13 cellular contexts compared by ENCODE assay signal in genomic region chr3:187974857-187975257, GRCh38.
DNase-seq lines count a peak whose midpoint lies in the region; ATAC-seq, FAIRE-seq and TF ChIP-seq lines count a peak whose summit lies in the region.
"Had no signal": no experiment of that assay in that cellular context is flagged by ENCODE, and none has a peak within 500 bp of the region (broad histone marks: within the 10 kb centered on the region; RNA-seq: fewer than 3 reads in every experiment).

No MANE protein-coding gene starts in this region.

- no peaks in the 10 kb centered on the region for H3K23me2 ChIP-seq in H1 (ENCODE audit: low read depth, low read length)

- TF ChIP-seq POLR2A in H1 (IDR thresholded peaks at IDR 0.05; ENCODE audit: control extremely low read depth in 1 of 2, low read depth in 2 of 2, low read length in 2 of 2), result no peak

- no peak overlapping the region for H2BK5ac ChIP-seq in H1 (ENCODE audit: low read depth, low read length)
- H2BK5ac ChIP-seq in mesenchymal stem cell (ENCODE audit: low read depth, low read length, poor library complexity, severe bottlenecking), result no peak overlapping the region

- peaks cover 49% of the 10 kb centered on the region for H3K4me1 Mint-ChIP-seq in activated naive CD4-positive, alpha-beta T cell treated with anti-CD3 and anti-CD28 coated beads for 36 hours (ENCODE audit: low read depth)
- H3K4me1 Mint-ChIP-seq in stimulated activated naive CD8-positive, alpha-beta T cell treated with anti-CD3 and anti-CD28 coated beads, Interleukin-15, amount 100 ng/mL, for 72 hours, result peaks cover 67% of the 10 kb centered on the region

- no peak overlapping the region for H4K91ac ChIP-seq in H1 (replicated peaks; ENCODE audit: insufficient read length, low read length)
- H4K91ac ChIP-seq in mesenchymal stem cell (ENCODE audit: low read length), result no peak overlapping the region

- peak overlapping the region; percentile 82 for H3K27ac Mint-ChIP-seq in activated naive CD4-positive, alpha-beta T cell treated with anti-CD3 and anti-CD28 coated beads for 36 hours
- peak overlapping the region; percentile 81 to 94 for H3K27ac Mint-ChIP-seq in stimulated activated naive CD8-positive, alpha-beta T cell treated with anti-CD3 and anti-CD28 coated beads, Interleukin-15, amount 100 ng/mL, for 72 hours
- H3K27ac Mint-ChIP-seq: dendritic cell treated with granulocyte-macrophage colony-stimulating factor and Interleukin-4, amounts not matched to agents 40 ng/mL and 50 ng/mL, for 4 days had no signal

- H3K9me3 ChIP-seq in RWPE2 (ENCODE audit: severe bottlenecking) (no peaks in the 10 kb centered on the region), H1 (ENCODE audit: insufficient read depth in 2 of 2, low read depth in 1 of 2, low read length in 1 of 2) (peaks cover 0 to 4% of the 10 kb centered on the region in 2 experiments; a peak in 2 of 4 replicates), mesenchymal stem cell (ENCODE audit: control insufficient read depth, low read length) (no peaks in the 10 kb centered on the region)
- H3K9me3 ChIP-seq: BE2C had no signal

- H3K27ac ChIP-seq in RWPE2 (ENCODE audit: poor library complexity, severe bottlenecking), result no peak overlapping the region
- no peak overlapping the region for H3K27ac ChIP-seq in H1 (ENCODE audit: low read depth, low read length)
- no peak overlapping the region for H3K27ac ChIP-seq in mesenchymal stem cell (ENCODE audit: low read length, poor library complexity, severe bottlenecking)

- TF ChIP-seq EP300 in H1 (IDR thresholded peaks at IDR 0.05; ENCODE audit: borderline replicate concordance in 1 of 2, low read depth in 2 of 2, low read length in 2 of 2), result no peak

- CTCF ChIA-PET in activated naive CD4-positive, alpha-beta T cell treated with anti-CD3 and anti-CD28 coated beads for 36 hours (lab: Charles Lee), result interaction anchor here (0.7 to 4.6 kb wide), 8 partner anchors 10 to 235 kb away, joined by 3 to 40 read pairs (median 4); partner anchors contain the start of gene BCL6
- CTCF ChIA-PET in H1 (lab: Charles Lee; ENCODE audit: partially characterized antibody), result interaction anchor here (1.0 to 2.0 kb wide), 3 partner anchors 14 to 384 kb away, joined by 3 to 4 read pairs (median 4); no protein-coding TSS in a partner anchor

- H2AFZ ChIP-seq in H1 (ENCODE audit: low read length) (no peak overlapping the region), mesenchymal stem cell (ENCODE audit: low read depth, low read length) (no peak overlapping the region)

- H3K27me3 Mint-ChIP-seq in activated naive CD4-positive, alpha-beta T cell treated with anti-CD3 and anti-CD28 coated beads for 36 hours (ENCODE audit: low read depth), result no peaks in the 10 kb centered on the region
- H3K27me3 Mint-ChIP-seq in stimulated activated naive CD8-positive, alpha-beta T cell treated with anti-CD3 and anti-CD28 coated beads, Interleukin-15, amount 100 ng/mL, for 72 hours, result no peaks in the 10 kb centered on the region

- H3K9ac ChIP-seq in H1 (replicated peaks in 1 of 4; ENCODE audit: extremely low read depth in 1 of 4, low read depth in 3 of 4, low read length in 3 of 4) (no peak overlapping the region), mesenchymal stem cell (ENCODE audit: low read length) (no peak overlapping the region)

- FAIRE-seq in H1 (lab: Jason Lieb, UNC), result no peak

- no peaks in the 10 kb centered on the region for H4K20me1 ChIP-seq in H1 (replicated peaks in 1 of 2; ENCODE audit: control insufficient read depth in 1 of 2, insufficient read depth in 2 of 2, low read length in 2 of 2)

- H3K14ac ChIP-seq in H1 (ENCODE audit: insufficient read length) (no peak overlapping the region), mesenchymal stem cell (ENCODE audit: low read length in 2 of 2) (no peak overlapping the region)

- H3K23ac ChIP-seq in H1 (ENCODE audit: insufficient read length) (no peak overlapping the region), mesenchymal stem cell (ENCODE audit: low read length in 2 of 2) (no peak overlapping the region)

- TF ChIP-seq CTCF in RWPE2 (IDR thresholded peaks at IDR 0.05; ENCODE audit: poor library complexity, severe bottlenecking), result peak; percentile 27
- TF ChIP-seq CTCF in H1 (IDR thresholded peaks at IDR 0.05; ENCODE audit: control extremely low read depth in 1 of 3, insufficient read depth in 1 of 3, low read depth in 1 of 3, low read length in 3 of 3), result no peak

- no peaks in the 10 kb centered on the region for H3K36me3 Mint-ChIP-seq in activated naive CD4-positive, alpha-beta T cell treated with anti-CD3 and anti-CD28 coated beads for 36 hours (ENCODE audit: low read depth)

- H3K79me1 ChIP-seq in H1 (ENCODE audit: low read depth, low read length) (no peaks in the 10 kb centered on the region), mesenchymal stem cell (replicated peaks; ENCODE audit: low read length, poor library complexity, severe bottlenecking) (no peaks in the 10 kb centered on the region)

- no peak overlapping the region for H4K5ac ChIP-seq in H1 (ENCODE audit: insufficient read length, low read depth, low read length)

- H3K9me3 Mint-ChIP-seq in activated naive CD4-positive, alpha-beta T cell treated with anti-CD3 and anti-CD28 coated beads for 36 hours, result peaks cover 6% of the 10 kb centered on the region
- H3K9me3 Mint-ChIP-seq in stimulated activated naive CD8-positive, alpha-beta T cell treated with anti-CD3 and anti-CD28 coated beads, Interleukin-15, amount 100 ng/mL, for 72 hours, result peaks cover 0 to 5% of the 10 kb centered on the region in 2 donors
- H3K9me3 Mint-ChIP-seq: dendritic cell treated with granulocyte-macrophage colony-stimulating factor and Interleukin-4, amounts not matched to agents 40 ng/mL and 50 ng/mL, for 4 days had no signal

- no peak overlapping the region for H2BK20ac ChIP-seq in H1 (ENCODE audit: low read length)

- WGBS in H1 (ENCODE audit: extremely low coverage in 1 of 2, insufficient coverage in 1 of 2, insufficient read length in 1 of 2, insufficient replicate concordance in 2 of 2, low coverage in 1 of 2, low lambda C conversion rate in 2 of 2, missing lambda C conversion rate in 1 of 2), 2 experiments, result 79% methylated on average over 4 of the region's 4 CpGs; no CpG with 5 or more reads in 1 of the 2 experiments
- WGBS in mesenchymal stem cell, result 87% methylated on average over 3 of the region's 4 CpGs

- no peaks in the 10 kb centered on the region for H3K36me3 ChIP-seq in RWPE2 (ENCODE audit: low read depth)
- peaks cover 0 to 3% (median 0%) of the 10 kb centered on the region in 4 experiments; a peak in 1 of 8 replicates for H3K36me3 ChIP-seq in H1 (ENCODE audit: control insufficient read depth in 2 of 4, insufficient read depth in 4 of 4, low read length in 3 of 4)
- no peaks in the 10 kb centered on the region for H3K36me3 ChIP-seq in mesenchymal stem cell (ENCODE audit: control insufficient read depth in 1 of 2, insufficient read depth in 2 of 2, low read depth in 1 of 2, low read length in 2 of 2)
- H3K36me3 ChIP-seq: BE2C had no signal

- H2BK15ac ChIP-seq in H1 (ENCODE audit: low read length) (0 out of 2 replicates have a peak overlapping the region, but pooled peaks have one; percentile 8), mesenchymal stem cell (ENCODE audit: low read depth, poor library complexity, severe bottlenecking) (no peak overlapping the region)

- peak in 1 of 2 experiments; percentile 19; a peak in 1 of 4 replicates for TF ChIP-seq RAD21 in H1 (IDR thresholded peaks at IDR 0.05 in 1 of 2, conservative IDR thresholded peaks at IDR 0.05 in 1 of 2; ENCODE audit: low read depth in 2 of 2, low read length in 2 of 2)

- H3K4me3 ChIP-seq in RWPE2 (ENCODE audit: severe bottlenecking) (no peak overlapping the region), H1 (ENCODE audit: extremely low read depth in 1 of 4, insufficient read depth in 2 of 4, low read depth in 3 of 4, low read length in 4 of 4) (no peak overlapping the region), mesenchymal stem cell (ENCODE audit: insufficient read depth in 1 of 2, low read depth in 1 of 2, low read length in 2 of 2) (no peak overlapping the region)

- H3K27me3 ChIP-seq in RWPE2 (ENCODE audit: insufficient read depth, poor library complexity, severe bottlenecking) (no peaks in the 10 kb centered on the region), H1 (replicated peaks in 1 of 4; ENCODE audit: control insufficient read depth in 3 of 4, extremely low read depth in 1 of 4, insufficient read depth in 3 of 4, low read length in 3 of 4) (no peaks in the 10 kb centered on the region), mesenchymal stem cell (ENCODE audit: control insufficient read depth in 1 of 2, insufficient read depth in 1 of 2, low read length in 2 of 2) (no peaks in the 10 kb centered on the region)
- H3K27me3 ChIP-seq: BE2C had no signal

- no peaks in the 10 kb centered on the region for H3K79me2 ChIP-seq in H1 (ENCODE audit: control insufficient read depth in 1 of 2, insufficient read depth in 2 of 2, low read length in 2 of 2)

- H2AK5ac ChIP-seq in H1 (ENCODE audit: low read depth, low read length), result no peak overlapping the region
- no peak overlapping the region for H2AK5ac ChIP-seq in mesenchymal stem cell (ENCODE audit: low read length, severe bottlenecking)

- no peak for DNase-seq in activated naive CD4-positive, alpha-beta T cell treated with anti-CD3 and anti-CD28 coated beads for 36 hours
- DNase-seq in activated naive CD4-positive, alpha-beta T cell treated with Interleukin-2 at 50 U/mL for 16 hours, result no peak
- DNase-seq in RWPE2 (ENCODE audit: low spot score) (no peak), H1 (ENCODE audit: low read depth in 1 of 2, low spot score in 2 of 2) (no peak), SW 1271 (lab: John Stamatoyannopoulos, UW) (no peak), LoVo (ENCODE audit: low spot score) (no peak), mesenchymal stem cell (no peak)
- no peak for DNase-seq in stimulated activated naive CD8-positive, alpha-beta T cell treated with anti-CD3 and anti-CD28 coated beads, Interleukin-15, amount 100 ng/mL, for 72 hours
- DNase-seq: BE2C, NCI-H1105 treated with DMSO at 0.1 percent for 48 hours, RPMI8226, substantia nigra had no signal

- intact Hi-C loops in activated naive CD4-positive, alpha-beta T cell treated with anti-CD3 and anti-CD28 coated beads for 36 hours (cut with micrococcal nuclease), result loop anchor here (1.0 to 10.0 kb wide), 13 partner anchors 52 to 1157 kb away; partner anchors contain the start of gene LPP

- ATAC-seq in RWPE2 (ENCODE audit: low read depth), result no peak
- peak; percentile 70 for ATAC-seq in stimulated activated naive CD8-positive, alpha-beta T cell treated with anti-CD3 and anti-CD28 coated beads, Interleukin-15, amount 100 ng/mL, for 72 hours

- H3K4me1 ChIP-seq in RWPE2 (ENCODE audit: insufficient read depth, poor library complexity, severe bottlenecking) (no peaks in the 10 kb centered on the region), H1 (replicated peaks in 1 of 4; ENCODE audit: control insufficient read depth in 3 of 4, insufficient read depth in 4 of 4, low read length in 3 of 4) (no peaks in the 10 kb centered on the region), mesenchymal stem cell (ENCODE audit: control insufficient read depth, insufficient read depth, low read depth, low read length) (peaks cover 6% of the 10 kb centered on the region)
- H3K4me1 ChIP-seq: BE2C had no signal

- H3K4ac ChIP-seq in H1 (replicated peaks; ENCODE audit: insufficient read length, low read depth, low read length), result no peak overlapping the region
- H3K4ac ChIP-seq in mesenchymal stem cell (ENCODE audit: low read depth in 1 of 2, low read length in 2 of 2), result no peak overlapping the region

- H3K56ac ChIP-seq in H1 (replicated peaks; ENCODE audit: insufficient read length, low read depth, low read length), result no peak overlapping the region

- H3K4me2 ChIP-seq in H1 (ENCODE audit: insufficient read depth in 1 of 2, low read depth in 2 of 2, low read length in 2 of 2) (no peak overlapping the region), mesenchymal stem cell (ENCODE audit: low read length, poor library complexity, severe bottlenecking) (no peak overlapping the region)

- H2BK120ac ChIP-seq in H1 (replicated peaks; ENCODE audit: low read depth, low read length) (no peak overlapping the region), mesenchymal stem cell (ENCODE audit: low read depth, low read length) (no peak overlapping the region)

- POLR2A ChIA-PET in H1 (lab: Charles Lee; ENCODE audit: partially characterized antibody), result no interaction called here

- H4K8ac ChIP-seq in H1 (ENCODE audit: extremely low read depth, insufficient read depth, low read length) (no peak overlapping the region), mesenchymal stem cell (ENCODE audit: low read length) (no peak overlapping the region)

- peak overlapping the region; percentile 50 for H3K4me3 Mint-ChIP-seq in activated naive CD4-positive, alpha-beta T cell treated with anti-CD3 and anti-CD28 coated beads for 36 hours
- peak overlapping the region; percentile 50 to 84 for H3K4me3 Mint-ChIP-seq in stimulated activated naive CD8-positive, alpha-beta T cell treated with anti-CD3 and anti-CD28 coated beads, Interleukin-15, amount 100 ng/mL, for 72 hours
- H3K4me3 Mint-ChIP-seq: dendritic cell treated with granulocyte-macrophage colony-stimulating factor and Interleukin-4, amounts not matched to agents 40 ng/mL and 50 ng/mL, for 4 days had no signal

- H2BK12ac ChIP-seq in H1 (ENCODE audit: low read depth, low read length) (no peak overlapping the region), mesenchymal stem cell (ENCODE audit: low read length in 2 of 2) (no peak overlapping the region)

- H3K18ac ChIP-seq in H1 (ENCODE audit: extremely low read depth, low read length) (no peak overlapping the region), mesenchymal stem cell (ENCODE audit: low read depth in 1 of 2, low read length in 2 of 2) (no peak overlapping the region)
